Comparison of ENCODE assay signal across 8 cellular contexts in genomic region chr11:15208570-15209222, GRCh38.
DNase-seq lines count a peak whose midpoint lies in the region; ATAC-seq and TF ChIP-seq lines count a peak whose summit lies in the region.

No MANE protein-coding gene starts in this region.

- in situ Hi-C loops in Panc1 (cut with HindIII; ENCODE audit: low pct_unique_long_range_greater_than_20kb, low sequenced_read_pairs), result no loop called here

- H2AFZ ChIP-seq in fibroblast of lung (ENCODE audit: low read length), result no peak overlapping the region
- H2AFZ ChIP-seq in neural cell (ENCODE audit: low read depth, low read length), result no peak overlapping the region

- intact Hi-C loops in Panc1 (cut with micrococcal nuclease; ENCODE audit: unreplicated experiment), result loop anchor here (1.0 kb wide), 2 partner anchors 107 to 300 kb away; no protein-coding TSS in a partner anchor
- intact Hi-C loops in stomach (cut with DNase I; ENCODE audit: low total_unique reads), result loop anchor here (5.0 kb wide), 1 partner anchor 106 kb away; no protein-coding TSS in a partner anchor

- H3K36me3 ChIP-seq in Panc1 (ENCODE audit: control insufficient read depth, insufficient read depth, low read length), result no peaks in the 10 kb centered on the region
- no peaks in the 10 kb centered on the region for H3K36me3 ChIP-seq in fibroblast of lung (ENCODE audit: control insufficient read depth, insufficient read depth, low read length)
- H3K36me3 ChIP-seq in neural cell (ENCODE audit: insufficient read depth, low read length), result no peaks in the 10 kb centered on the region
- H3K36me3 ChIP-seq in stomach, result no peaks in the 10 kb centered on the region

- POLR2A ChIA-PET in Panc1 (lab: Charles Lee), result no interaction called here

- H4K20me1 ChIP-seq in fibroblast of lung (ENCODE audit: control insufficient read depth, extremely low read depth, insufficient read depth, low read length), result no peaks in the 10 kb centered on the region
- no peaks in the 10 kb centered on the region for H4K20me1 ChIP-seq in neural cell (ENCODE audit: insufficient read depth)

- no peak overlapping the region for H3K27ac ChIP-seq in Panc1 (ENCODE audit: low read length)
- no peak overlapping the region for H3K27ac ChIP-seq in fibroblast of lung (ENCODE audit: insufficient read depth, low read length)
- no peak overlapping the region for H3K27ac ChIP-seq in neural cell (ENCODE audit: low read length)
- no peak overlapping the region for H3K27ac ChIP-seq in stomach

- no peak overlapping the region for H3K4me2 ChIP-seq in fibroblast of lung (ENCODE audit: extremely low read depth, insufficient read depth, low read length)
- no peak overlapping the region for H3K4me2 ChIP-seq in neural cell (ENCODE audit: low read length)

- peak; percentile 89 for TF ChIP-seq CTCF in Panc1 (IDR thresholded peaks at IDR 0.05)
- TF ChIP-seq CTCF in fibroblast of lung (conservative IDR thresholded peaks at IDR 0.05 in 1 of 2, IDR thresholded peaks at IDR 0.05 in 1 of 2; ENCODE audit: low read depth in 1 of 2, low read length in 2 of 2), result peak; percentile 75 to 93
- TF ChIP-seq CTCF in neural cell (IDR thresholded peaks at IDR 0.05; ENCODE audit: poor library complexity, severe bottlenecking), result peak; percentile 93
- TF ChIP-seq CTCF in stomach (IDR thresholded peaks at IDR 0.05), result peak in 6 of 7 experiments; percentile 59 to 94 (median 89)

- TF ChIP-seq RAD21 in neural cell (conservative IDR thresholded peaks at IDR 0.05), result peak; percentile 97

- no peaks in the 10 kb centered on the region for H3F3A ChIP-seq in neural cell (ENCODE audit: insufficient read depth, low read length, poor library complexity, severe bottlenecking)

- H3K9ac ChIP-seq in fibroblast of lung (ENCODE audit: insufficient read depth, low read length), result no peak overlapping the region
- no peak overlapping the region for H3K9ac ChIP-seq in neural cell (ENCODE audit: low read length)

- ATAC-seq in GM21390 (IDR thresholded peaks at IDR 0.05; ENCODE audit: unreplicated experiment) (peak; percentile 96), Panc1 (peak; percentile 98)

- TF ChIP-seq EP300 in neural cell (conservative IDR thresholded peaks at IDR 0.05; ENCODE audit: poor library complexity, severe bottlenecking) (no peak), stomach (IDR thresholded peaks at IDR 0.05) (no peak)

- 11 to 25% (median 15%) methylated on average over 3 to 9 of the region's 9 CpGs for WGBS in stomach, 5 donors

- TF ChIP-seq POLR2A in stomach (IDR thresholded peaks at IDR 0.05), result no peak

- H3K4me3 ChIP-seq in Panc1 (ENCODE audit: low read depth in 2 of 2, low read length in 2 of 2), result no peak overlapping the region
- no peak overlapping the region for H3K4me3 ChIP-seq in fibroblast of lung (replicated peaks in 1 of 4; ENCODE audit: control extremely low read depth in 1 of 4, insufficient read depth in 1 of 4, low read depth in 3 of 4, low read length in 4 of 4)
- no peak overlapping the region for H3K4me3 ChIP-seq in neural cell (ENCODE audit: low read length)
- H3K4me3 ChIP-seq in stomach, result no peak overlapping the region

- H3K9me3 ChIP-seq in Panc1 (ENCODE audit: control insufficient read depth, insufficient read depth, low read depth, low read length), result no peaks in the 10 kb centered on the region
- H3K9me3 ChIP-seq in fibroblast of lung (ENCODE audit: control insufficient read depth, insufficient read depth, low read depth, low read length), result no peaks in the 10 kb centered on the region
- no peaks in the 10 kb centered on the region for H3K9me3 ChIP-seq in neural cell (ENCODE audit: low read length)
- H3K9me3 ChIP-seq in stomach, result no peaks in the 10 kb centered on the region

- CTCF ChIA-PET in Panc1 (lab: Charles Lee), result interaction anchor here (2.2 kb wide), 1 partner anchor 108 kb away, joined by 10 read pairs; no protein-coding TSS in a partner anchor

- H3K79me2 ChIP-seq in fibroblast of lung (ENCODE audit: control insufficient read depth, insufficient read depth, low read length), result no peaks in the 10 kb centered on the region
- no peaks in the 10 kb centered on the region for H3K79me2 ChIP-seq in neural cell (replicated peaks; ENCODE audit: insufficient read depth, low read length)

- BruUV-seq in Panc1 (replicated peaks; lab: Mats Ljungman, UMichigan), result no TSS peak

- DNase-seq in DMS79 treated with DMSO at 0.1 percent for 48 hours (lab: John Stamatoyannopoulos, UW) (peak; percentile 38), HK-2 (ENCODE audit: unreplicated experiment) (peak; percentile 66), Panc1 (ENCODE audit: low read depth, low spot score) (peak; percentile 20), fibroblast of lung (ENCODE audit: low read depth in 2 of 2) (peak; percentile 44 to 71), stomach (peak; percentile 80)
- DNase-seq in activated T-cell treated with anti-CD3 and anti-CD28 coated beads, Interleukin-2, amount 50 U/mL, for 48 hours, result peak; percentile 82

- H3K9me2 ChIP-seq in neural cell (ENCODE audit: insufficient read depth, low read length), result no peaks in the 10 kb centered on the region

- H3K4me1 ChIP-seq in Panc1 (ENCODE audit: control insufficient read depth, insufficient read depth, low read length) (no peaks in the 10 kb centered on the region), fibroblast of lung (ENCODE audit: control insufficient read depth, extremely low read depth, insufficient read depth, low read length) (no peaks in the 10 kb centered on the region), stomach (peaks cover 0 to 7% (median 0%) of the 10 kb centered on the region in 4 donors)

- H3K27me3 ChIP-seq in Panc1 (ENCODE audit: control insufficient read depth, insufficient read depth, low read length) (no peaks in the 10 kb centered on the region), fibroblast of lung (ENCODE audit: control insufficient read depth, insufficient read depth, low read length) (no peaks in the 10 kb centered on the region), neural cell (ENCODE audit: insufficient read depth, low read depth, low read length) (no peaks in the 10 kb centered on the region), stomach (no peaks in the 10 kb centered on the region)

TF ChIP-seq in neural cell, 6 proteins besides CTCF, POLR2A, EP300 and RAD21:
- TF ChIP-seq SMC3 (conservative IDR thresholded peaks at IDR 0.05; ENCODE audit: poor library complexity), result peak; percentile 97
- no peak for TF ChIP-seq EZH2 (IDR thresholded peaks at IDR 0.05; ENCODE audit: borderline replicate concordance, insufficient read depth, low read length, poor library complexity, severe bottlenecking)

Comparison
In these comparisons a context has a peak if more than half of its experiments do, and no peak if none do; other contexts are left out.
1. DNase-seq: peak in every context shown above with its lines; median percentile 82 in activated T-cell treated with anti-CD3 and anti-CD28 coated beads, Interleukin-2, amount 50 U/mL, for 48 hours; 80 in stomach; 66 in HK-2; 58 in fibroblast of lung; 38 in DMS79 treated with DMSO at 0.1 percent for 48 hours; 20 in Panc1.